Comparison of ENCODE assay signal across 18 cellular contexts in the genomic region with DNA sequence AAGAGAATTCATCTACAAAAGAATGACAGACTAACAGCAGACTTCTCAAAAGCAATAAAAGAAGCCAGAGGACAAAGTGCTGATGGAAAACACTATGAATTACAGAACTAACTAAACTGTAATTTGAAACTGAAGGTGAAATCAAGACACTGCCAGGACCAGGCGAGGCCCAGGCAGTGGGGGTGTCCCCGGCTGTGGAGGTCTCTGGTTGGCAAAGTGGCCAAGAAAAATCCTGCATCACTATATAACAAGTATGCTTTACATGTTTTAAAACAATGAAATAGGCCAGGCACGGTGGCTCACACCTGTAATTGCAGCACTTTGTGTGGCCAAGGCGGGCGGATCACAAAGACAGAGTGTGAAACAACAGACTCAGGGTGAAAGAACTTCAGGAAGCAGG. TPM values are rescaled to one million over a fixed set of nuclear protein-coding genes. Genes with fewer than 3 reads are reported as not detected.
A peak's percentile ranks its signal among the peaks of the same experiment; 100 is the strongest.
DNase-seq lines count a peak whose midpoint lies in the region; ATAC-seq and TF ChIP-seq lines count a peak whose summit lies in the region.
"Had no signal": no experiment of that assay in that cellular context is flagged by ENCODE, and none has a peak within 500 bp of the region (broad histone marks: within the 10 kb centered on the region; RNA-seq: fewer than 3 reads in every experiment).

No MANE protein-coding gene starts in this region.

- in situ Hi-C loops in transverse colon (cut with MboI; ENCODE audit: low pct_ligation_motif_present in 1 of 4, low pct_unique_long_range_greater_than_20kb in 1 of 4, low sequenced_read_pairs in 3 of 4) = no loop called here

- H3K4me3 Mint-ChIP-seq in activated naive CD8-positive, alpha-beta T cell treated with anti-CD3 and anti-CD28 coated beads for 36 hours = no peak overlapping the region
- no peak overlapping the region for H3K4me3 Mint-ChIP-seq in activated naive CD8-positive, alpha-beta T cell treated with anti-CD3 and anti-CD28 coated beads, Interleukin-2, amount 50 U/mL, for 24 hours
- H3K4me3 Mint-ChIP-seq: activated naive CD8-positive, alpha-beta T cell had no signal

- TF ChIP-seq POLR2A in transverse colon (IDR thresholded peaks at IDR 0.05) = no peak

- no peaks in the 10 kb centered on the region for H3K9me3 ChIP-seq in SJSA1 (replicated peaks)
- no peaks in the 10 kb centered on the region for H3K9me3 ChIP-seq in transverse colon
- H3K9me3 ChIP-seq: body of pancreas, psoas muscle, upper lobe of right lung had no signal

- peaks cover 41% of the 10 kb centered on the region for H3K36me3 Mint-ChIP-seq in activated naive CD8-positive, alpha-beta T cell treated with anti-CD3 and anti-CD28 coated beads for 36 hours
- H3K36me3 Mint-ChIP-seq in activated naive CD8-positive, alpha-beta T cell treated with anti-CD3 and anti-CD28 coated beads, Interleukin-2, amount 50 U/mL, for 24 hours (ENCODE audit: low read depth) = peaks cover 28% of the 10 kb centered on the region

- H3K27me3 Mint-ChIP-seq in activated naive CD8-positive, alpha-beta T cell treated with anti-CD3 and anti-CD28 coated beads for 36 hours = no peaks in the 10 kb centered on the region
- no peaks in the 10 kb centered on the region for H3K27me3 Mint-ChIP-seq in activated naive CD8-positive, alpha-beta T cell treated with anti-CD3 and anti-CD28 coated beads, Interleukin-2, amount 50 U/mL, for 24 hours
- H3K27me3 Mint-ChIP-seq: activated naive CD8-positive, alpha-beta T cell had no signal

- intact Hi-C loops in left colon (cut with DNase I, micrococcal nuclease) = no loop called here
- intact Hi-C loops in transverse colon (cut with DNase I; ENCODE audit: low total_unique reads) = no loop called here

- H3K4me3 ChIP-seq in SJSA1 (no peak overlapping the region), transverse colon (no peak overlapping the region)
- H3K4me3 ChIP-seq: body of pancreas, psoas muscle, skin epidermis, upper lobe of right lung had no signal

- H3K4me1 ChIP-seq in SJSA1 (replicated peaks) = peaks cover 27% of the 10 kb centered on the region
- peaks cover 0 to 12% (median 2%) of the 10 kb centered on the region in 4 donors for H3K4me1 ChIP-seq in transverse colon
- H3K4me1 ChIP-seq: body of pancreas, psoas muscle, upper lobe of right lung had no signal

- no peak overlapping the region for H3K27ac Mint-ChIP-seq in activated naive CD8-positive, alpha-beta T cell treated with anti-CD3 and anti-CD28 coated beads for 36 hours
- no peak overlapping the region for H3K27ac Mint-ChIP-seq in activated naive CD8-positive, alpha-beta T cell treated with anti-CD3 and anti-CD28 coated beads, Interleukin-2, amount 50 U/mL, for 24 hours
- H3K27ac Mint-ChIP-seq: activated naive CD8-positive, alpha-beta T cell had no signal

- ATAC-seq in activated naive CD8-positive, alpha-beta T cell treated with anti-CD3 and anti-CD28 coated beads, Interleukin-2, amount 50 U/mL, for 24 hours = no peak
- ATAC-seq in left colon (peak; percentile 85), GM19035 (IDR thresholded peaks at IDR 0.05; ENCODE audit: unreplicated experiment) (no peak)
- ATAC-seq: body of pancreas, SK-N-SH treated with all-trans-retinoic acid at 6 μM for 48 hours, upper lobe of right lung had no signal

- 63% methylated on average over 5 of the region's 5 CpGs; no CpG with 5 or more reads in 1 of the 2 donors for WGBS in transverse colon (ENCODE audit: low coverage in 1 of 2), 2 donors

- TF ChIP-seq CTCF in transverse colon (IDR thresholded peaks at IDR 0.05) = no peak

- H3K27ac ChIP-seq in SJSA1 = 0 out of 2 replicates have a peak overlapping the region, but pooled peaks have one; percentile 9
- peak overlapping the region; percentile 20 to 51 (median 37) for H3K27ac ChIP-seq in transverse colon
- H3K27ac ChIP-seq: body of pancreas, psoas muscle, skin epidermis, upper lobe of right lung had no signal

- peaks cover 18% of the 10 kb centered on the region for H3K4me1 Mint-ChIP-seq in activated naive CD8-positive, alpha-beta T cell treated with anti-CD3 and anti-CD28 coated beads for 36 hours
- peaks cover 20% of the 10 kb centered on the region for H3K4me1 Mint-ChIP-seq in activated naive CD8-positive, alpha-beta T cell treated with anti-CD3 and anti-CD28 coated beads, Interleukin-2, amount 50 U/mL, for 24 hours

- H3K27me3 ChIP-seq in SJSA1 (replicated peaks) (no peaks in the 10 kb centered on the region), transverse colon (no peaks in the 10 kb centered on the region)
- H3K27me3 ChIP-seq: body of pancreas, upper lobe of right lung had no signal

- H3K36me3 ChIP-seq in SJSA1 (no peaks in the 10 kb centered on the region), transverse colon (no peaks in the 10 kb centered on the region)
- H3K36me3 ChIP-seq: upper lobe of right lung had no signal

- peak; percentile 0 for DNase-seq in activated naive CD8-positive, alpha-beta T cell treated with anti-CD3 and anti-CD28 coated beads for 36 hours
- no peak for DNase-seq in activated naive CD8-positive, alpha-beta T cell treated with anti-CD3 and anti-CD28 coated beads, Interleukin-2, amount 50 U/mL, for 24 hours
- DNase-seq in SJSA1 (ENCODE audit: low read depth in 1 of 2, low spot score in 2 of 2) (peak in 1 of 2 experiments; percentile 1), left colon (peak in 1 of 2 donors; percentile 32), transverse colon (peak; percentile 23), LoVo (ENCODE audit: low spot score) (no peak)
- DNase-seq: activated CD4-positive, alpha-beta T cell treated with anti-CD3 and anti-CD28 coated beads, Interleukin-2, amount 50 U/mL, for 1 hour; body of pancreas; DMS79 treated with DMSO at 0.1 percent for 48 hours; KG1; mesenchymal stem cell; NCI-H187; psoas muscle; upper lobe of right lung had no signal

- H3K9me3 Mint-ChIP-seq in activated naive CD8-positive, alpha-beta T cell treated with anti-CD3 and anti-CD28 coated beads for 36 hours = peaks cover 10% of the 10 kb centered on the region
- peaks cover 4% of the 10 kb centered on the region for H3K9me3 Mint-ChIP-seq in activated naive CD8-positive, alpha-beta T cell treated with anti-CD3 and anti-CD28 coated beads, Interleukin-2, amount 50 U/mL, for 24 hours

- TF ChIP-seq EP300 in transverse colon (IDR thresholded peaks at IDR 0.05; ENCODE audit: low read depth) = no peak

RNA-seq across cellular contexts. Expression of gene CHM, which starts 32.9 kb away (rescaled TPM):
- 10 to 100 TPM; 10.3 to 13.8 TPM for total RNA-seq in activated naive CD8-positive, alpha-beta T cell treated with anti-CD3 and anti-CD28 coated beads for 36 hours
- total RNA-seq in SJSA1 (2014; rRNA removed; shearing (Covaris generic)) = 21.1 and 27.0 TPM in 2 replicates
- total RNA-seq in left colon = 10 to 100 TPM; 16.3 to 16.8 TPM
- total RNA-seq in transverse colon = 10 to 100 TPM in 3 of 4 donors, 1 to 10 TPM in 1; 7.8 to 22.8 (median 14.4) TPM

Comparison
In these comparisons a context has a peak if more than half of its experiments do, and no peak if none do; other contexts are left out.
1. DNase-seq: peak in activated naive CD8-positive, alpha-beta T cell treated with anti-CD3 and anti-CD28 coated beads for 36 hours (single experiment) and transverse colon (single experiment); none in activated naive CD8-positive, alpha-beta T cell treated with anti-CD3 and anti-CD28 coated beads, Interleukin-2, amount 50 U/mL, for 24 hours (single experiment) and LoVo (single experiment).